Comparison of ENCODE assay signal across 9 cellular contexts in genomic region chr12:41521872-41522379, GRCh38.
DNase-seq lines count a peak whose midpoint lies in the region; ATAC-seq and TF ChIP-seq lines count a peak whose summit lies in the region.
"Had no signal": no experiment of that assay in that cellular context is flagged by ENCODE, and none has a peak within 500 bp of the region (broad histone marks: within the 10 kb centered on the region; RNA-seq: fewer than 3 reads in every experiment).

No MANE protein-coding gene starts in this region.

- no peak overlapping the region for H3K27ac Mint-ChIP-seq in activated CD4-positive, alpha-beta memory T cell treated with anti-CD3 and anti-CD28 coated beads for 36 hours
- no peak overlapping the region for H3K27ac Mint-ChIP-seq in activated naive CD4-positive, alpha-beta T cell treated with anti-CD3 and anti-CD28 coated beads, Interleukin-2, amount 10 ng/mL, durations not matched to agents 7 days and 5 days

- no peaks in the 10 kb centered on the region for H3K36me3 ChIP-seq in kidney epithelial cell (ENCODE audit: control insufficient read depth, insufficient read depth, low read length)

- no peak overlapping the region for H3K4me3 ChIP-seq in kidney epithelial cell (ENCODE audit: low read depth, low read length)
- H3K4me3 ChIP-seq: skin epidermis had no signal

- DNase-seq in CD1c-positive myeloid dendritic cell (ENCODE audit: extremely low spot score): peak; percentile 9
- DNase-seq in HPDE6-E6E7 (ENCODE audit: extremely low spot score): peak; percentile 28
- DNase-seq in activated CD4-positive, alpha-beta memory T cell treated with anti-CD3 and anti-CD28 coated beads for 36 hours: no peak
- peak; percentile 71 for DNase-seq in kidney epithelial cell (ENCODE audit: low read depth)
- no peak for DNase-seq in NCI-H1417 treated with DMSO at 0.1 percent for 48 hours (lab: John Stamatoyannopoulos, UW)
- DNase-seq in cortex of kidney (lab: John Stamatoyannopoulos, UW): no peak
- DNase-seq in activated naive CD4-positive, alpha-beta T cell treated with anti-CD3 and anti-CD28 coated beads, Interleukin-2, amount 10 ng/mL, durations not matched to agents 7 days and 5 days: no peak

- H3K27me3 ChIP-seq in kidney epithelial cell (ENCODE audit: control insufficient read depth, insufficient read depth, low read length): no peaks in the 10 kb centered on the region

- no peaks in the 10 kb centered on the region for H3K36me3 Mint-ChIP-seq in activated CD4-positive, alpha-beta memory T cell treated with anti-CD3 and anti-CD28 coated beads for 36 hours
- no peaks in the 10 kb centered on the region for H3K36me3 Mint-ChIP-seq in activated naive CD4-positive, alpha-beta T cell treated with anti-CD3 and anti-CD28 coated beads, Interleukin-2, amount 10 ng/mL, durations not matched to agents 7 days and 5 days

- intact Hi-C loops in activated CD4-positive, alpha-beta memory T cell treated with anti-CD3 and anti-CD28 coated beads for 36 hours (cut with micrococcal nuclease): no loop called here

- no peaks in the 10 kb centered on the region for H3K9me3 Mint-ChIP-seq in activated CD4-positive, alpha-beta memory T cell treated with anti-CD3 and anti-CD28 coated beads for 36 hours
- H3K9me3 Mint-ChIP-seq in activated naive CD4-positive, alpha-beta T cell treated with anti-CD3 and anti-CD28 coated beads, Interleukin-2, amount 10 ng/mL, durations not matched to agents 7 days and 5 days: no peaks in the 10 kb centered on the region

- H3K4me3 Mint-ChIP-seq in activated CD4-positive, alpha-beta memory T cell treated with anti-CD3 and anti-CD28 coated beads for 36 hours: peak overlapping the region; percentile 7
- no peak overlapping the region for H3K4me3 Mint-ChIP-seq in activated naive CD4-positive, alpha-beta T cell treated with anti-CD3 and anti-CD28 coated beads, Interleukin-2, amount 10 ng/mL, durations not matched to agents 7 days and 5 days

- peak; percentile 68 for ATAC-seq in GM19438 (IDR thresholded peaks at IDR 0.05; ENCODE audit: low read depth, unreplicated experiment)

- peaks cover 18% of the 10 kb centered on the region for H3K4me1 Mint-ChIP-seq in activated CD4-positive, alpha-beta memory T cell treated with anti-CD3 and anti-CD28 coated beads for 36 hours (ENCODE audit: low read depth)
- H3K4me1 Mint-ChIP-seq in activated naive CD4-positive, alpha-beta T cell treated with anti-CD3 and anti-CD28 coated beads, Interleukin-2, amount 10 ng/mL, durations not matched to agents 7 days and 5 days: peaks cover 4% of the 10 kb centered on the region

- POLR2A ChIA-PET in activated CD4-positive, alpha-beta memory T cell treated with anti-CD3 and anti-CD28 coated beads for 36 hours (lab: Charles Lee): no interaction called here

- no peak for TF ChIP-seq CTCF in kidney epithelial cell (IDR thresholded peaks at IDR 0.05; ENCODE audit: insufficient read depth, low read length, poor library complexity, severe bottlenecking)

- CTCF ChIA-PET in activated CD4-positive, alpha-beta memory T cell treated with anti-CD3 and anti-CD28 coated beads for 36 hours (lab: Charles Lee): no interaction called here
- CTCF ChIA-PET in activated naive CD4-positive, alpha-beta T cell treated with anti-CD3 and anti-CD28 coated beads, Interleukin-2, amount 10 ng/mL, durations not matched to agents 7 days and 5 days (lab: Charles Lee): no interaction called here

- H3K27me3 Mint-ChIP-seq in activated CD4-positive, alpha-beta memory T cell treated with anti-CD3 and anti-CD28 coated beads for 36 hours: no peaks in the 10 kb centered on the region
- no peaks in the 10 kb centered on the region for H3K27me3 Mint-ChIP-seq in activated naive CD4-positive, alpha-beta T cell treated with anti-CD3 and anti-CD28 coated beads, Interleukin-2, amount 10 ng/mL, durations not matched to agents 7 days and 5 days

Comparison
In these comparisons a context has a peak if more than half of its experiments do, and no peak if none do; other contexts are left out.
1. DNase-seq: peak in CD1c-positive myeloid dendritic cell (single experiment), HPDE6-E6E7 (single experiment) and kidney epithelial cell (single experiment); none in activated CD4-positive, alpha-beta memory T cell treated with anti-CD3 and anti-CD28 coated beads for 36 hours (single experiment), NCI-H1417 treated with DMSO at 0.1 percent for 48 hours (single experiment), cortex of kidney (single experiment) and activated naive CD4-positive, alpha-beta T cell treated with anti-CD3 and anti-CD28 coated beads, Interleukin-2, amount 10 ng/mL, durations not matched to agents 7 days and 5 days (single experiment).